In the genomic region with DNA sequence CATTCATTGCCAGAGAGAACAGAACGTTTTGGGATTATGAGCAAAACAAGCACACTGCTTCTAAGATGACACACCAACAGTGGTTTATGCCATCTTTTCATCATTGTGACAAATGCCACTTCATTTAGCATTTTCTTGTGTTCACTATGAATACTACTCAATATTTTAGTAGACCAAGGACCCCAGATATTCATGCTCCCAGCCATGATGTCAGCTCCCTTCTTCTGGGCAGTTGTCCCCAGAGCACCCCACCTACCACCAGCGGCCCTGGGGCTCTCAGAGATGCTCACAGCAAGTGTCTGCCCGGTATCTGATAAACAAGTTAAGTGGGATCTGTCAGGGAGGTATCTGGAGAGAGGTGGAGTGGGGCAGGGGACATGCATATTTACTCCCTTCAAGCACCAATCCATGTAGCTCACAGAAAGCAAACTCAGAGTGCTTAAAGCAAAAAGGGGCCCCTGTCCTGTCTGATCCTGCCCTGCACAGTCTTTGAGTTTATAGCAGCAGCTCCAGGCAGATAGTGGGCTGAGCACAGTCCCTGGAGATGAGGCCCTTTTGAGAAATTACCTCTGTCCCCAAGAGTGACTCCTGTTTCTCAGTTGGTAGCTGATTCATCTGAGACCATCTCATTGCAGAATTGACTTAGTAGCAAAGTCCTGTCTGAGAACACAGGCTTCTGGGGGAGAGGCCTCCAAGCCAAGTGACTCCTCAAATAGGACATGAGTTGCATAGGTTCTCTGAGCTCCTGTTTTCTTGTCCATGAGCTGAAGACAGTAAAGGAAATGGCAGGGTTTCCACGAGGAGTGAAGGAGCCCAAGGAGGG, we compare ENCODE assay signal across 17 cellular contexts.
A peak's percentile ranks its signal among the peaks of the same experiment; 100 is the strongest.
DNase-seq lines count a peak whose midpoint lies in the region; ATAC-seq and TF ChIP-seq lines count a peak whose summit lies in the region.
"Had no signal": no experiment of that assay in that cellular context is flagged by ENCODE, and none has a peak within 500 bp of the region (broad histone marks: within the 10 kb centered on the region; RNA-seq: fewer than 3 reads in every experiment).

No MANE protein-coding gene starts in this region.

- TF ChIP-seq EP300 in suprapubic skin (IDR thresholded peaks at IDR 0.05), result no peak

- H3K36me3 ChIP-seq in suprapubic skin, result no peaks in the 10 kb centered on the region
- no peaks in the 10 kb centered on the region for H3K36me3 ChIP-seq in WERI-Rb-1
- H3K36me3 ChIP-seq: tibial artery had no signal

- DNase-seq in activated naive CD4-positive, alpha-beta T cell treated with anti-CD3 and anti-CD28 coated beads, Interleukin-2, amount 50 U/mL, for 72 hours (ENCODE audit: low spot score in 2 of 2), result no peak
- no peak for DNase-seq in activated naive CD4-positive, alpha-beta T cell treated with Interleukin-2 at 50 U/mL for 16 hours
- DNase-seq in activated T-cell treated with anti-CD3 and anti-CD28 coated beads, Interleukin-2, amount 50 U/mL, for 72 hours, result peak; percentile 37 to 40
- no peak for DNase-seq in suprapubic skin (ENCODE audit: low spot score in 2 of 2)
- DNase-seq in sciatic nerve (ENCODE audit: low spot score), result no peak
- DNase-seq in naive thymus-derived CD8-positive, alpha-beta T cell, result no peak
- DNase-seq in WERI-Rb-1, result no peak
- DNase-seq: activated naive CD4-positive, alpha-beta T cell treated with anti-CD3 and anti-CD28 coated beads, Interleukin-2, amount 50 U/mL, for 16 hours; central memory CD4-positive, alpha-beta T cell; NCI-H1436; NCI-H524; RPMI8226; tibial artery had no signal

- 87% methylated on average over 4 of the region's 4 CpGs for WGBS in suprapubic skin

- TF ChIP-seq CTCF in suprapubic skin (IDR thresholded peaks at IDR 0.05) (no peak), WERI-Rb-1 (IDR thresholded peaks at IDR 0.05; ENCODE audit: low read depth, low read length) (no peak)

- peak; percentile 81 to 84 for ATAC-seq in activated naive CD4-positive, alpha-beta T cell treated with anti-CD3 and anti-CD28 coated beads, Interleukin-2, amount 50 U/mL, for 72 hours
- ATAC-seq in HG02973 (IDR thresholded peaks at IDR 0.05; ENCODE audit: unreplicated experiment) (peak; percentile 51), sciatic nerve (no peak)
- peak; percentile 83 to 86 for ATAC-seq in activated T-cell treated with anti-CD3 and anti-CD28 coated beads, Interleukin-2, amount 50 U/mL, for 72 hours (replicated peaks in 1 of 2)
- ATAC-seq in naive thymus-derived CD8-positive, alpha-beta T cell, result no peak
- ATAC-seq: K562 had no signal

- H3K4me3 ChIP-seq in suprapubic skin, result no peak overlapping the region
- no peak overlapping the region for H3K4me3 ChIP-seq in WERI-Rb-1 (ENCODE audit: low read depth, low read length)
- H3K4me3 ChIP-seq: K562, skin epidermis, tibial artery had no signal

- H3K36me3 Mint-ChIP-seq in activated naive CD4-positive, alpha-beta T cell treated with anti-CD3 and anti-CD28 coated beads, Interleukin-2, amount 50 U/mL, for 72 hours, result no peaks in the 10 kb centered on the region
- no peaks in the 10 kb centered on the region for H3K36me3 Mint-ChIP-seq in activated T-cell treated with anti-CD3 and anti-CD28 coated beads, Interleukin-2, amount 50 U/mL, for 72 hours (ENCODE audit: insufficient read depth in 2 of 2)
- no peaks in the 10 kb centered on the region for H3K36me3 Mint-ChIP-seq in naive thymus-derived CD8-positive, alpha-beta T cell
- H3K36me3 Mint-ChIP-seq: mesothelial cell of epicardium had no signal

- no peak for TF ChIP-seq POLR2A in suprapubic skin (IDR thresholded peaks at IDR 0.05)

- peak overlapping the region; percentile 2 to 16 for H3K4me3 Mint-ChIP-seq in activated T-cell treated with anti-CD3 and anti-CD28 coated beads, Interleukin-2, amount 50 U/mL, for 72 hours
- no peak overlapping the region for H3K4me3 Mint-ChIP-seq in naive thymus-derived CD8-positive, alpha-beta T cell
- H3K4me3 Mint-ChIP-seq: mesothelial cell of epicardium had no signal

- H3K27me3 ChIP-seq in suprapubic skin (no peaks in the 10 kb centered on the region), WERI-Rb-1 (ENCODE audit: insufficient read depth, low read depth, severe bottlenecking) (no peaks in the 10 kb centered on the region)
- H3K27me3 ChIP-seq: tibial artery had no signal

- intact Hi-C loops in sciatic nerve (cut with DNase I), result no loop called here

- H3K27ac Mint-ChIP-seq in activated naive CD4-positive, alpha-beta T cell treated with anti-CD3 and anti-CD28 coated beads, Interleukin-2, amount 50 U/mL, for 72 hours, result no peak overlapping the region
- H3K27ac Mint-ChIP-seq in activated T-cell treated with anti-CD3 and anti-CD28 coated beads, Interleukin-2, amount 50 U/mL, for 72 hours, result no peak overlapping the region
- H3K27ac Mint-ChIP-seq in naive thymus-derived CD8-positive, alpha-beta T cell, result no peak overlapping the region
- H3K27ac Mint-ChIP-seq: mesothelial cell of epicardium had no signal

- POLR2A ChIA-PET in naive thymus-derived CD8-positive, alpha-beta T cell (lab: Charles Lee), result interaction anchor here (0.8 kb wide), 1 partner anchor 281 kb away, joined by 3 read pairs; the partner anchor contains the start of gene KLF6

- no peaks in the 10 kb centered on the region for H3K9me3 Mint-ChIP-seq in activated naive CD4-positive, alpha-beta T cell treated with anti-CD3 and anti-CD28 coated beads, Interleukin-2, amount 50 U/mL, for 72 hours
- no peaks in the 10 kb centered on the region for H3K9me3 Mint-ChIP-seq in activated T-cell treated with anti-CD3 and anti-CD28 coated beads, Interleukin-2, amount 50 U/mL, for 72 hours
- H3K9me3 Mint-ChIP-seq in naive thymus-derived CD8-positive, alpha-beta T cell, result no peaks in the 10 kb centered on the region

- H3K27ac ChIP-seq in suprapubic skin (peak overlapping the region; percentile 47), WERI-Rb-1 (no peak overlapping the region)

- H3K4me1 ChIP-seq in suprapubic skin, result peaks cover 36% of the 10 kb centered on the region

- H3K27me3 Mint-ChIP-seq in activated T-cell treated with anti-CD3 and anti-CD28 coated beads, Interleukin-2, amount 50 U/mL, for 72 hours (ENCODE audit: low read depth), result no peaks in the 10 kb centered on the region
- H3K27me3 Mint-ChIP-seq in naive thymus-derived CD8-positive, alpha-beta T cell, result no peaks in the 10 kb centered on the region

- H3K9me3 ChIP-seq in suprapubic skin (no peaks in the 10 kb centered on the region), WERI-Rb-1 (ENCODE audit: severe bottlenecking) (no peaks in the 10 kb centered on the region)
- H3K9me3 ChIP-seq: tibial artery had no signal

- peaks cover 4% of the 10 kb centered on the region for H3K4me1 Mint-ChIP-seq in activated T-cell treated with anti-CD3 and anti-CD28 coated beads, Interleukin-2, amount 50 U/mL, for 72 hours (ENCODE audit: low read depth)
- peaks cover 0 to 2% (median 1%) of the 10 kb centered on the region in 4 donors for H3K4me1 Mint-ChIP-seq in naive thymus-derived CD8-positive, alpha-beta T cell

Comparison
In these comparisons a context has a peak if more than half of its experiments do, and no peak if none do; other contexts are left out.
1. ATAC-seq: peak in activated naive CD4-positive, alpha-beta T cell treated with anti-CD3 and anti-CD28 coated beads, Interleukin-2, amount 50 U/mL, for 72 hours (2 of 2), HG02973 (single experiment) and activated T-cell treated with anti-CD3 and anti-CD28 coated beads, Interleukin-2, amount 50 U/mL, for 72 hours (2 of 2); none in sciatic nerve (single experiment) and naive thymus-derived CD8-positive, alpha-beta T cell (0 of 2).
2. DNase-seq: peak in activated T-cell treated with anti-CD3 and anti-CD28 coated beads, Interleukin-2, amount 50 U/mL, for 72 hours (2 of 2); none in activated naive CD4-positive, alpha-beta T cell treated with anti-CD3 and anti-CD28 coated beads, Interleukin-2, amount 50 U/mL, for 72 hours (0 of 2), activated naive CD4-positive, alpha-beta T cell treated with Interleukin-2 at 50 U/mL for 16 hours (single experiment), suprapubic skin (0 of 2), sciatic nerve (single experiment), naive thymus-derived CD8-positive, alpha-beta T cell (0 of 10) and WERI-Rb-1 (single experiment).
3. H3K4me3 Mint-ChIP-seq: peak in activated T-cell treated with anti-CD3 and anti-CD28 coated beads, Interleukin-2, amount 50 U/mL, for 72 hours (2 of 2); none in naive thymus-derived CD8-positive, alpha-beta T cell (0 of 10).